8 cellular contexts compared by ENCODE assay signal in genomic region chr4:185209031-185209851, GRCh38. TPM values are rescaled to one million over a fixed set of nuclear protein-coding genes. Genes with fewer than 3 reads are reported as not detected.
A peak's percentile ranks its signal among the peaks of the same experiment; 100 is the strongest.
DNase-seq lines count a peak whose midpoint lies in the region; ATAC-seq, FAIRE-seq and TF ChIP-seq lines count a peak whose summit lies in the region.

Gene SNX25, plus strand, starts transcription at chr4:185209598. Its CDS starts 229 bp downstream, at chr4:185209827.

- peak within 1 kb of the TSS; percentile 73 to 96 for H3K27ac ChIP-seq in A549
- H3K27ac ChIP-seq in liver (ENCODE audit: low read depth in 1 of 2, low read length in 2 of 2), result peak within 1 kb of the TSS; percentile 77 to 85

- TF ChIP-seq EP300 in A549 (IDR thresholded peaks at IDR 0.05), result no peak

- peaks cover 22% of the 10 kb centered on the region; the same call in 2 of the 3 replicates for H3K4me1 ChIP-seq in A549
- peaks cover 0 to 21% (median 17%) of the 10 kb centered on the region in 4 donors for H3K4me1 ChIP-seq in liver (ENCODE audit: control insufficient read depth in 4 of 4, insufficient read depth in 4 of 4, low read length in 3 of 4)

- no peaks in the 10 kb centered on the region for H3K36me3 ChIP-seq in liver (ENCODE audit: control insufficient read depth in 4 of 4, insufficient read depth in 3 of 4, low read depth in 1 of 4, low read length in 3 of 4)

- peak within 1 kb of the TSS; percentile 92 for H3K4me2 ChIP-seq in A549

- TF ChIP-seq CTCF in A549 (IDR thresholded peaks at IDR 0.05) (peak; percentile 30; the same call in 2 of the 3 replicates), liver (IDR thresholded peaks at IDR 0.05; ENCODE audit: low read depth, low read length, missing input control) (no peak)

- TF ChIP-seq POLR2A in A549 (IDR thresholded peaks at IDR 0.05; ENCODE audit: low read length), result peak; percentile 49

- H3K4me3 ChIP-seq in A549, result peak within 1 kb of the TSS; percentile 68
- H3K4me3 ChIP-seq in liver (ENCODE audit: low read depth in 1 of 3, low read length in 3 of 3), result peak within 1 kb of the TSS; percentile 77 to 92 (median 89)

- peak within 1 kb of the TSS; percentile 84 to 89 for H3K9ac ChIP-seq in liver (ENCODE audit: low read depth in 1 of 2, low read length in 2 of 2)

- FAIRE-seq in A549 (lab: Jason Lieb, UNC), result no peak

- peak in 1 of 2 experiments; percentile 27; a peak in 1 of 5 replicates for TF ChIP-seq RAD21 in A549 (conservative IDR thresholded peaks at IDR 0.05 in 1 of 2, IDR thresholded peaks at IDR 0.05 in 1 of 2)
- no peak for TF ChIP-seq RAD21 in liver (IDR thresholded peaks at IDR 0.05)

- H3K9me3 ChIP-seq in A549, result no peaks in the 10 kb centered on the region
- no peaks in the 10 kb centered on the region for H3K9me3 ChIP-seq in liver (ENCODE audit: control insufficient read depth in 4 of 4, low read length in 3 of 4)

- H3K27me3 ChIP-seq in liver (ENCODE audit: control insufficient read depth in 4 of 4, insufficient read depth in 4 of 4, low read length in 3 of 4), result no peaks in the 10 kb centered on the region

- CTCF ChIA-PET in A549 (lab: Yijun Ruan, JAX), result interaction anchor here (0.6 to 1.7 kb wide), 6 partner anchors 13 to 176 kb away, joined by 3 to 5 read pairs (median 3); no protein-coding TSS in a partner anchor

- DNase-seq in A549 (ENCODE audit: low read depth in 1 of 2, low spot score in 1 of 2), result peak; percentile 46 to 78
- DNase-seq in NCI-H446 (lab: John Stamatoyannopoulos, UW), result peak; percentile 49 to 86
- peak; percentile 87 to 90 for DNase-seq in activated CD4-positive, alpha-beta T cell treated with anti-CD3 and anti-CD28 coated beads, Interleukin-2, amount 50 U/mL, for 48 hours
- peak; percentile 85 to 92 for DNase-seq in dermis microvascular lymphatic vessel endothelial cell (ENCODE audit: low read depth in 2 of 2)
- peak; percentile 87 to 88 for DNase-seq in stimulated activated CD4-positive, alpha-beta T cell treated with anti-CD3 and anti-CD28 coated beads, Interleukin-4, amount 100 ng/mL, for 4 hours

- WGBS in A549 (ENCODE audit: missing lambda C conversion rate), result 5% methylated on average over 25 of the region's 72 CpGs
- WGBS in liver, result 1% methylated on average over 72 of the region's 72 CpGs

- POLR2A ChIA-PET in A549 (lab: Yijun Ruan, JAX), result interaction anchor here (2.2 kb wide), 1 partner anchor 187 kb away, joined by 9 read pairs; the partner anchor contains the start of genes ANKRD37 and LRP2BP

- ATAC-seq in A549 (peak; percentile 92 to 94), GM18520 (IDR thresholded peaks at IDR 0.05; ENCODE audit: unreplicated experiment) (peak; percentile 73), HG03060 (IDR thresholded peaks at IDR 0.05; ENCODE audit: low read depth, unreplicated experiment) (peak; percentile 41)

TF ChIP-seq in A549, 52 proteins besides CTCF, POLR2A, EP300 and RAD21:
- TF ChIP-seq HMGXB4 (CRISPR knock-in tag; IDR thresholded peaks at IDR 0.05; ENCODE audit: borderline replicate concordance) (no peak), ZNF302 (CRISPR knock-in tag; IDR thresholded peaks at IDR 0.05) (no peak), PHF8 (IDR thresholded peaks at IDR 0.05; ENCODE audit: borderline replicate concordance, low read depth) (peak; percentile 27; the same call in 1 of the 2 replicates), SMC3 (IDR thresholded peaks at IDR 0.05) (0 out of 3 replicates have a peak, but pooled peaks have one; percentile 19), JUNB (IDR thresholded peaks at IDR 0.05) (no peak), ZSCAN20 (CRISPR knock-in tag; IDR thresholded peaks at IDR 0.05) (no peak), JUN (IDR thresholded peaks at IDR 0.05) (peak in 1 of 2 experiments; percentile 50; a peak in 1 of 5 replicates), MAX (IDR thresholded peaks at IDR 0.05) (peak; percentile 23; the same call in 1 of the 2 replicates), PBX3 (IDR thresholded peaks at IDR 0.05) (peak; percentile 77; the same call in 1 of the 2 replicates), EHF (CRISPR knock-in tag; IDR thresholded peaks at IDR 0.05) (no peak), HOXA7 (CRISPR knock-in tag; IDR thresholded peaks at IDR 0.05) (no peak), HOXB13 (CRISPR knock-in tag; IDR thresholded peaks at IDR 0.05; ENCODE audit: low read depth) (no peak)

TF ChIP-seq in liver, 16 proteins besides CTCF, POLR2A, EP300 and RAD21:
- TF ChIP-seq ATF3 (IDR thresholded peaks at IDR 0.05), result no peak
- no peak for TF ChIP-seq REST (IDR thresholded peaks at IDR 0.05)
- TF ChIP-seq SP1 (IDR thresholded peaks at IDR 0.05), result peak; percentile 46
- no peak for TF ChIP-seq NR2F2 (IDR thresholded peaks at IDR 0.05)
- TF ChIP-seq RXRA (IDR thresholded peaks at IDR 0.05), result no peak
- TF ChIP-seq FOXA2 (IDR thresholded peaks at IDR 0.05), result no peak
- TF ChIP-seq HNF4G (IDR thresholded peaks at IDR 0.05), result no peak
- TF ChIP-seq FOXA1 (IDR thresholded peaks at IDR 0.05), result no peak
- peak; percentile 20 for TF ChIP-seq MAX (IDR thresholded peaks at IDR 0.05)
- TF ChIP-seq JUND (IDR thresholded peaks at IDR 0.05), result no peak
- TF ChIP-seq EGR1 (IDR thresholded peaks at IDR 0.05; ENCODE audit: low read depth in 2 of 2), result peak in 1 of 2 donors; percentile 72

RNA-seq across cellular contexts. Expression of gene SNX25, which starts in this region (rescaled TPM):
- polyA plus RNA-seq in A549 (2011; rRNA removed) (13.0 and 19.0 TPM in 2 replicates), A549 (2017; fragmentation: RNase III; extraction: RNeasy Plus Mini Kit Qiagen cat#74134 plus additional on column Dnase treatment) (8.5 to 10.1 TPM (median 8.5 TPM) in 3 replicates), liver (1 to 10 TPM; 2.8 to 4.2 TPM)
- polyA plus RNA-seq in A549 (2012; cell fraction: cytosol; rRNA removed), result 2.4 and 3.0 TPM in 2 replicates
- polyA plus RNA-seq in A549 (2012; cell fraction: nucleus; rRNA removed), result 1.8 and 2.9 TPM in 2 replicates
- polyA minus RNA-seq in A549 (2011; rRNA and poly(A)+ RNA removed), result 37.9 and 42.9 TPM in 2 replicates
- total RNA-seq in dermis microvascular lymphatic vessel endothelial cell (37.2 and 50.6 TPM in 2 replicates), liver (10 to 100 TPM in 1 of 2 donors, 1 to 10 TPM in 1; 5.9 to 13.9 TPM)

Comparison
In these comparisons a context has a peak if more than half of its experiments do, and no peak if none do; other contexts are left out.
1. Peak in every context shown above with its lines: DNase-seq, ATAC-seq, H3K4me3 ChIP-seq and H3K27ac ChIP-seq.
2. ATAC-seq: peak in every context shown above with its lines; median percentile 93 in A549; 73 in GM18520; 41 in HG03060.